ENCODE assay signal across 1 cellular context in the genomic region with DNA sequence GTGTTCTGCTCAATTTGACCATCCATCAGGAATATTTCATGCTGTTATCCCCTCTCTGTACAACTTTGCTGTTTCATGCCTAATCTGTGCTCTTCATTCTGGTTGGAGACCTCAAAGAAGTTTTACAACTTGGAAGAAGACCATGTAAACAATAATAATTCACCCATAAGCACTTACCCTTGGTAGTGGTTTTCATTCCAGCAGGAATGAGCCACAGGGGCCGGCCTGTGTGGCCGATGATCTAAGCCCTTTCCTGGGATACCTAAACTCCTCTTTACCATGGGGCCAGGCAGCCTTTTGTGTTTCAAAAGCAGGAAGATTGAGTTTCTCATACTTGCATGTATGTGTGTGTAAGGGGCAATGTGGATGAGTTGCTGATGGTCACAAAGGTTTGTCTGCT.
TF ChIP-seq lines count a peak whose summit lies in the region.

No MANE protein-coding gene starts in this region.

TF ChIP-seq in IMR-90, 13 proteins besides CTCF, POLR2A, EP300 and RAD21 (continued from another document):
- TF ChIP-seq, protein P1, sequence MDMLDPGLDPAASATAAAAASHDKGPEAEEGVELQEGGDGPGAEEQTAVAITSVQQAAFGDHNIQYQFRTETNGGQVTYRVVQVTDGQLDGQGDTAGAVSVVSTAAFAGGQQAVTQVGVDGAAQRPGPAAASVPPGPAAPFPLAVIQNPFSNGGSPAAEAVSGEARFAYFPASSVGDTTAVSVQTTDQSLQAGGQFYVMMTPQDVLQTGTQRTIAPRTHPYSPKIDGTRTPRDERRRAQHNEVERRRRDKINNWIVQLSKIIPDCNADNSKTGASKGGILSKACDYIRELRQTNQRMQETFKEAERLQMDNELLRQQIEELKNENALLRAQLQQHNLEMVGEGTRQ (IDR thresholded peaks at IDR 0.05; ENCODE audit: low read depth, low read length): no peak
- TF ChIP-seq RCOR1 (IDR thresholded peaks at IDR 0.05; ENCODE audit: insufficient replicate concordance, low read length) (no peak), FOS (IDR thresholded peaks at IDR 0.05; ENCODE audit: low read depth, low read length) (no peak), RFX5 (IDR thresholded peaks at IDR 0.05; ENCODE audit: low read depth, low read length) (no peak), BHLHE40 (IDR thresholded peaks at IDR 0.05; ENCODE audit: low read depth, low read length) (no peak), MXI1 (IDR thresholded peaks at IDR 0.05; ENCODE audit: borderline replicate concordance, low read depth, low read length) (no peak), MAFK (IDR thresholded peaks at IDR 0.05; ENCODE audit: low read depth, low read length) (no peak), CHD1 (IDR thresholded peaks at IDR 0.05; ENCODE audit: low read depth, low read length) (no peak)
- TF ChIP-seq, protein P2, sequence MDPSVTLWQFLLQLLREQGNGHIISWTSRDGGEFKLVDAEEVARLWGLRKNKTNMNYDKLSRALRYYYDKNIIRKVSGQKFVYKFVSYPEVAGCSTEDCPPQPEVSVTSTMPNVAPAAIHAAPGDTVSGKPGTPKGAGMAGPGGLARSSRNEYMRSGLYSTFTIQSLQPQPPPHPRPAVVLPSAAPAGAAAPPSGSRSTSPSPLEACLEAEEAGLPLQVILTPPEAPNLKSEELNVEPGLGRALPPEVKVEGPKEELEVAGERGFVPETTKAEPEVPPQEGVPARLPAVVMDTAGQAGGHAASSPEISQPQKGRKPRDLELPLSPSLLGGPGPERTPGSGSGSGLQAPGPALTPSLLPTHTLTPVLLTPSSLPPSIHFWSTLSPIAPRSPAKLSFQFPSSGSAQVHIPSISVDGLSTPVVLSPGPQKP (IDR thresholded peaks at IDR 0.05; ENCODE audit: borderline replicate concordance, low read depth, low read length): no peak
